In genomic region chr10:50582766-50583762, GRCh38 we compare ENCODE assay signal across 21 cellular contexts. TPM values are rescaled to one million over a fixed set of nuclear protein-coding genes. Genes with fewer than 3 reads are reported as not detected.
DNase-seq lines count a peak whose midpoint lies in the region; ATAC-seq and TF ChIP-seq lines count a peak whose summit lies in the region.
"Had no signal": no experiment of that assay in that cellular context is flagged by ENCODE, and none has a peak within 500 bp of the region (broad histone marks: within the 10 kb centered on the region; RNA-seq: fewer than 3 reads in every experiment).

No MANE protein-coding gene starts in this region.

- no peak overlapping the region for H3K4me3 Mint-ChIP-seq in activated CD4-positive, alpha-beta T cell treated with anti-CD3 and anti-CD28 coated beads for 36 hours
- H3K4me3 Mint-ChIP-seq in type B pancreatic cell, result no peak overlapping the region
- H3K4me3 Mint-ChIP-seq: activated CD8-positive, alpha-beta T cell treated with anti-CD3 and anti-CD28 coated beads, Interleukin-2, amount 10 ng/mL, durations not matched to agents 7 days and 5 days; central memory CD8-positive, alpha-beta T cell; IgD-negative memory B cell had no signal

- no peaks in the 10 kb centered on the region for H3K9me3 ChIP-seq in PC-3 (ENCODE audit: low read length)
- H3K9me3 ChIP-seq: mucosa of descending colon had no signal

- intact Hi-C loops in activated CD4-positive, alpha-beta T cell treated with anti-CD3 and anti-CD28 coated beads for 36 hours (cut with DNase I, micrococcal nuclease), result no loop called here
- intact Hi-C loops in PC-3 (cut with micrococcal nuclease), result no loop called here

- H3K4me2 ChIP-seq in PC-3 (ENCODE audit: low read length), result no peak overlapping the region
- H3K4me2 ChIP-seq: hepatocyte had no signal

- peak; percentile 19 for ATAC-seq in activated CD4-positive, alpha-beta T cell treated with anti-CD3 and anti-CD28 coated beads for 36 hours
- peak; percentile 54 for ATAC-seq in PC-3
- peak; percentile 87 for ATAC-seq in foreskin keratinocyte
- no peak for ATAC-seq in HG03521 (IDR thresholded peaks at IDR 0.05; ENCODE audit: unreplicated experiment)
- no peak for ATAC-seq in GM19463 (IDR thresholded peaks at IDR 0.05; ENCODE audit: unreplicated experiment)
- ATAC-seq: activated CD8-positive, alpha-beta T cell treated with anti-CD3 and anti-CD28 coated beads, Interleukin-2, amount 10 ng/mL, durations not matched to agents 7 days and 5 days; mucosa of descending colon; Panc1 had no signal

- H3K9me2 ChIP-seq in PC-3 (replicated peaks; ENCODE audit: low read length), result no peaks in the 10 kb centered on the region

- H3K27ac ChIP-seq in PC-3 (ENCODE audit: low read length) (no peak overlapping the region), foreskin keratinocyte (no peak overlapping the region)
- H3K27ac ChIP-seq: hepatocyte had no signal

- no peak overlapping the region for H2AFZ ChIP-seq in PC-3 (ENCODE audit: low read length)
- H2AFZ ChIP-seq: hepatocyte had no signal

- H4K20me1 ChIP-seq in PC-3 (ENCODE audit: low read length), result no peaks in the 10 kb centered on the region

- no peaks in the 10 kb centered on the region for H3F3A ChIP-seq in PC-3 (ENCODE audit: low read length, unreplicated experiment)

- TF ChIP-seq CTCF in PC-3 (conservative IDR thresholded peaks at IDR 0.05; ENCODE audit: low read depth, low read length) (no peak), foreskin keratinocyte (conservative IDR thresholded peaks at IDR 0.05) (no peak), type B pancreatic cell (conservative IDR thresholded peaks at IDR 0.05) (no peak)

- DNase-seq in activated CD4-positive, alpha-beta T cell treated with anti-CD3 and anti-CD28 coated beads for 36 hours, result no peak
- no peak for DNase-seq in activated CD4-positive, alpha-beta T cell treated with anti-CD3 and anti-CD28 coated beads, Interleukin-2, amount 50 U/mL, for 1 hour
- DNase-seq in PC-3 (peak; percentile 91), foreskin keratinocyte (peak in 1 of 2 donors; percentile 59), type B pancreatic cell (ENCODE audit: extremely low spot score, unreplicated experiment) (no peak), NCI-H1092 treated with DMSO at 0.1 percent for 48 hours (lab: John Stamatoyannopoulos, UW) (no peak)
- DNase-seq: activated CD8-positive, alpha-beta T cell treated with anti-CD3 and anti-CD28 coated beads, Interleukin-2, amount 10 ng/mL, durations not matched to agents 7 days and 5 days; effector CD8-positive, alpha-beta T cell; kidney; mucosa of descending colon; NCI-H2107; NCI-H526 treated with DMSO at 0.1 percent for 48 hours; retina; stimulated activated naive CD4-positive, alpha-beta T cell treated with Interleukin-2 at 50 U/mL for 16 hours; trophoblast cell had no signal

- 0 out of 2 replicates have a peak, but pooled peaks cover 5% of the 10 kb centered on the region for H3K36me3 ChIP-seq in PC-3 (ENCODE audit: low read depth, low read length)

- POLR2A ChIA-PET in activated CD4-positive, alpha-beta T cell treated with anti-CD3 and anti-CD28 coated beads for 36 hours (lab: Charles Lee), result no interaction called here
- POLR2A ChIA-PET in PC-3 (lab: Charles Lee; ENCODE audit: unreplicated experiment), result interaction anchor here (0.5 to 0.6 kb wide), 2 partner anchors 54 to 82 kb away, joined by 3 to 4 read pairs; no protein-coding TSS in a partner anchor

- H3K27me3 ChIP-seq in PC-3 (ENCODE audit: low read length) (no peaks in the 10 kb centered on the region), foreskin keratinocyte (no peaks in the 10 kb centered on the region)
- H3K27me3 ChIP-seq: hepatocyte had no signal

- no TSS peak for BruUV-seq in PC-3 (replicated peaks; lab: Mats Ljungman, UMichigan)

- peaks cover 33% of the 10 kb centered on the region for H3K79me2 ChIP-seq in PC-3 (ENCODE audit: low read length)

- H3K36me3 Mint-ChIP-seq in activated CD4-positive, alpha-beta T cell treated with anti-CD3 and anti-CD28 coated beads for 36 hours (ENCODE audit: low read depth), result peaks cover 18% of the 10 kb centered on the region
- H3K36me3 Mint-ChIP-seq in type B pancreatic cell, result peaks cover 12% of the 10 kb centered on the region

- no peak overlapping the region for H3K9ac ChIP-seq in PC-3 (ENCODE audit: low read length)

- CTCF ChIA-PET in activated CD4-positive, alpha-beta T cell treated with anti-CD3 and anti-CD28 coated beads for 36 hours (lab: Charles Lee), result interaction anchor here (1.6 kb wide), 1 partner anchor 12 kb away, joined by 6 read pairs; no protein-coding TSS in a partner anchor
- CTCF ChIA-PET in PC-3 (lab: Charles Lee), result no interaction called here

- no peak overlapping the region for H3K4me3 ChIP-seq in PC-3 (ENCODE audit: low read length)
- H3K4me3 ChIP-seq: hepatocyte, mucosa of descending colon had no signal

- H3K27me3 Mint-ChIP-seq in activated CD4-positive, alpha-beta T cell treated with anti-CD3 and anti-CD28 coated beads for 36 hours, result no peaks in the 10 kb centered on the region
- no peaks in the 10 kb centered on the region for H3K27me3 Mint-ChIP-seq in type B pancreatic cell
- H3K27me3 Mint-ChIP-seq: central memory CD8-positive, alpha-beta T cell; IgD-negative memory B cell had no signal

- H3K4me1 Mint-ChIP-seq in activated CD4-positive, alpha-beta T cell treated with anti-CD3 and anti-CD28 coated beads for 36 hours, result peaks cover 41% of the 10 kb centered on the region
- peaks cover 20% of the 10 kb centered on the region for H3K4me1 Mint-ChIP-seq in type B pancreatic cell (ENCODE audit: unreplicated experiment)

- H3K9me3 Mint-ChIP-seq in activated CD4-positive, alpha-beta T cell treated with anti-CD3 and anti-CD28 coated beads for 36 hours (ENCODE audit: low read depth), result no peaks in the 10 kb centered on the region
- no peaks in the 10 kb centered on the region for H3K9me3 Mint-ChIP-seq in type B pancreatic cell
- H3K9me3 Mint-ChIP-seq: central memory CD8-positive, alpha-beta T cell; IgD-negative memory B cell had no signal

- H3K4me1 ChIP-seq in PC-3 (ENCODE audit: insufficient read depth, low read length) (peaks cover 44% of the 10 kb centered on the region), foreskin keratinocyte (peaks cover 9% of the 10 kb centered on the region)

- H3K27ac Mint-ChIP-seq in activated CD4-positive, alpha-beta T cell treated with anti-CD3 and anti-CD28 coated beads for 36 hours, result no peak overlapping the region
- H3K27ac Mint-ChIP-seq in type B pancreatic cell, result peak overlapping the region; percentile 35
- H3K27ac Mint-ChIP-seq: activated CD8-positive, alpha-beta T cell treated with anti-CD3 and anti-CD28 coated beads, Interleukin-2, amount 10 ng/mL, durations not matched to agents 7 days and 5 days; IgD-negative memory B cell had no signal

RNA-seq across cellular contexts. Expression of gene SGMS1, which starts 40.7 kb away (rescaled TPM):
- total RNA-seq in activated CD4-positive, alpha-beta T cell treated with anti-CD3 and anti-CD28 coated beads for 36 hours, result 1 to 10 TPM; 7.5 to 9.0 TPM
- total RNA-seq in PC-3 (2014; rRNA removed), result 61.4 and 68.2 TPM in 2 replicates
- 25.3 and 27.3 TPM in 2 replicates for total RNA-seq in foreskin keratinocyte
- 6.7 and 8.3 TPM in 2 replicates for polyA plus RNA-seq in foreskin keratinocyte
- 15.1 and 26.9 TPM in 2 replicates for total RNA-seq in type B pancreatic cell (ENCODE audit: low replicate concordance)

Comparison
In these comparisons a context has a peak if more than half of its experiments do, and no peak if none do; other contexts are left out.
1. ATAC-seq: peak in activated CD4-positive, alpha-beta T cell treated with anti-CD3 and anti-CD28 coated beads for 36 hours (single experiment), PC-3 (single experiment) and foreskin keratinocyte (single experiment); none in HG03521 (single experiment) and GM19463 (single experiment).